In genomic region chr6:82245376-82245775, GRCh38 we compare ENCODE assay signal across 10 cellular contexts. TPM values are rescaled to one million over a fixed set of nuclear protein-coding genes. Genes with fewer than 3 reads are reported as not detected.
DNase-seq lines count a peak whose midpoint lies in the region; ATAC-seq and TF ChIP-seq lines count a peak whose summit lies in the region.
"Had no signal": no experiment of that assay in that cellular context is flagged by ENCODE, and none has a peak within 500 bp of the region (broad histone marks: within the 10 kb centered on the region; RNA-seq: fewer than 3 reads in every experiment).

No MANE protein-coding gene starts in this region.

- H2AFZ ChIP-seq in HCT116 (ENCODE audit: low read depth, low read length, poor library complexity, severe bottlenecking): no peak overlapping the region

- peaks cover 0 to 10% (median 0%) of the 10 kb centered on the region in 11 experiments; a peak in 4 of 22 replicates for H3K36me3 ChIP-seq in BLaER1 treated with 17β-estradiol and CSF1 and Interleukin-3, amounts not matched to agents 10 nM and 100 nM
- no peaks in the 10 kb centered on the region for H3K36me3 ChIP-seq in HCT116 (ENCODE audit: control insufficient read depth in 1 of 2, insufficient read depth in 2 of 2, low read length in 2 of 2)

- H3K9me3 ChIP-seq in BLaER1 treated with 17β-estradiol and CSF1 and Interleukin-3, amounts not matched to agents 10 nM and 100 nM (replicated peaks in 1 of 11): peaks cover 0 to 5% (median 0%) of the 10 kb centered on the region in 11 experiments; a peak in 1 of 22 replicates
- H3K9me3 ChIP-seq in HCT116 (ENCODE audit: control insufficient read depth in 1 of 2, insufficient read depth in 1 of 2, low read depth in 1 of 2, low read length in 2 of 2): no peaks in the 10 kb centered on the region

- RAD21 ChIA-PET in HCT116 (lab: Charles Lee; ENCODE audit: low non-redundant PET in 1 of 2, low total read pairs in 2 of 2, uncharacterized antibody in 2 of 2, unreplicated experiment in 2 of 2): no interaction called here

- peaks cover 0 to 35% (median 15%) of the 10 kb centered on the region in 10 experiments; a peak in 13 of 20 replicates for H3K4me1 ChIP-seq in BLaER1 treated with 17β-estradiol and CSF1 and Interleukin-3, amounts not matched to agents 10 nM and 100 nM
- peaks cover 14 to 27% of the 10 kb centered on the region in 2 experiments for H3K4me1 ChIP-seq in HCT116 (ENCODE audit: control insufficient read depth in 1 of 2, insufficient read depth in 2 of 2, low read length in 2 of 2)

- no peak overlapping the region for H3K9ac ChIP-seq in BLaER1 treated with 17β-estradiol and CSF1 and Interleukin-3, amounts not matched to agents 10 nM and 100 nM
- no peak overlapping the region for H3K9ac ChIP-seq in HCT116 (ENCODE audit: low read length)

- peaks cover 43% of the 10 kb centered on the region for H3K4me1 Mint-ChIP-seq in activated naive CD8-positive, alpha-beta T cell treated with anti-CD3 and anti-CD28 coated beads for 36 hours
- peaks cover 40 to 53% (median 46%) of the 10 kb centered on the region in 3 donors for H3K4me1 Mint-ChIP-seq in naive B cell

- H3K27ac ChIP-seq in BLaER1 treated with 17β-estradiol and CSF1 and Interleukin-3, amounts not matched to agents 10 nM and 100 nM: no peak overlapping the region
- H3K27ac ChIP-seq in HCT116 (ENCODE audit: low read depth, low read length): no peak overlapping the region

- peak overlapping the region in 6 of 11 experiments; percentile 66 to 72 (median 71); a peak in 9 of 22 replicates for H3K4me2 ChIP-seq in BLaER1 treated with 17β-estradiol and CSF1 and Interleukin-3, amounts not matched to agents 10 nM and 100 nM
- H3K4me2 ChIP-seq in HCT116 (ENCODE audit: low read length): 0 out of 2 replicates have a peak overlapping the region, but pooled peaks have one; percentile 84

- peaks cover 0 to 8% (median 0%) of the 10 kb centered on the region in 11 experiments; a peak in 4 of 22 replicates for H4K20me1 ChIP-seq in BLaER1 treated with 17β-estradiol and CSF1 and Interleukin-3, amounts not matched to agents 10 nM and 100 nM
- no peaks in the 10 kb centered on the region for H4K20me1 ChIP-seq in HCT116 (ENCODE audit: insufficient read depth)

- no peak overlapping the region; a peak in 1 of 20 replicates for H3K4me3 ChIP-seq in BLaER1 treated with 17β-estradiol and CSF1 and Interleukin-3, amounts not matched to agents 10 nM and 100 nM
- H3K4me3 ChIP-seq in HCT116 (replicated peaks in 1 of 2; ENCODE audit: low read depth in 1 of 2, low read length in 2 of 2): no peak overlapping the region

- no peaks in the 10 kb centered on the region for H3K9me2 ChIP-seq in HCT116 (ENCODE audit: insufficient read depth)

- no peak for ATAC-seq in HCT116
- ATAC-seq in naive B cell (ENCODE audit: low read depth in 2 of 2): no peak
- no peak for ATAC-seq in GM18517 (IDR thresholded peaks at IDR 0.05; ENCODE audit: unreplicated experiment)

- H3K36me3 Mint-ChIP-seq in activated naive CD8-positive, alpha-beta T cell treated with anti-CD3 and anti-CD28 coated beads for 36 hours: peaks cover 21% of the 10 kb centered on the region
- no peaks in the 10 kb centered on the region for H3K36me3 Mint-ChIP-seq in naive B cell

- H3K4me3 Mint-ChIP-seq in activated naive CD8-positive, alpha-beta T cell treated with anti-CD3 and anti-CD28 coated beads for 36 hours: peak overlapping the region; percentile 22
- H3K4me3 Mint-ChIP-seq in naive B cell: peak overlapping the region; percentile 26 to 97 (median 68)

- POLR2A ChIA-PET in HCT116 (lab: Charles Lee): no interaction called here

- H3K27me3 ChIP-seq in BLaER1 treated with 17β-estradiol and CSF1 and Interleukin-3, amounts not matched to agents 10 nM and 100 nM: no peaks in the 10 kb centered on the region
- no peaks in the 10 kb centered on the region for H3K27me3 ChIP-seq in HCT116 (ENCODE audit: insufficient read depth, low read length)

- peaks cover 71% of the 10 kb centered on the region for H3K79me2 ChIP-seq in HCT116 (ENCODE audit: insufficient read depth, low read length)

- CTCF ChIA-PET in HCT116 (lab: Charles Lee): no interaction called here

- no peak for TF ChIP-seq CTCF in HCT116 (IDR thresholded peaks at IDR 0.05 in 2 of 3, conservative IDR thresholded peaks at IDR 0.05 in 1 of 3; ENCODE audit: borderline replicate concordance in 1 of 3, insufficient read depth in 1 of 3, low read depth in 2 of 3, low read length in 2 of 3)

- intact Hi-C loops in HCT116 (cut with micrococcal nuclease): loop anchor here (5.0 kb wide), 1 partner anchor 1267 kb away; the partner anchor contains the start of gene PRSS35

- no peak for TF ChIP-seq RAD21 in HCT116 (IDR thresholded peaks at IDR 0.05; ENCODE audit: low read depth)

- TF ChIP-seq POLR2A in HCT116 (IDR thresholded peaks at IDR 0.05; ENCODE audit: borderline replicate concordance, extremely low read depth, insufficient read depth, insufficient read length): no peak

- peaks cover 6% of the 10 kb centered on the region for H3K9me3 Mint-ChIP-seq in activated naive CD8-positive, alpha-beta T cell treated with anti-CD3 and anti-CD28 coated beads for 36 hours
- H3K9me3 Mint-ChIP-seq in naive B cell: no peaks in the 10 kb centered on the region

- DNase-seq in HCT116 (ENCODE audit: low read depth, low spot score): no peak
- no peak for DNase-seq in activated naive CD8-positive, alpha-beta T cell treated with anti-CD3 and anti-CD28 coated beads for 36 hours
- no peak for DNase-seq in naive B cell
- no peak for DNase-seq in NCI-H524 treated with DMSO at 0.1 percent for 48 hours (lab: John Stamatoyannopoulos, UW)
- DNase-seq in NCI-H524 (lab: John Stamatoyannopoulos, UW): no peak
- DNase-seq in DMS79 (lab: John Stamatoyannopoulos, UW): no peak
- DNase-seq: NCI-H1105, NCI-H69 had no signal

- BruUV-seq in HCT116 (replicated peaks; lab: Mats Ljungman, UMichigan): no TSS peak

- H3K27ac Mint-ChIP-seq in activated naive CD8-positive, alpha-beta T cell treated with anti-CD3 and anti-CD28 coated beads for 36 hours: no peak overlapping the region
- H3K27ac Mint-ChIP-seq in naive B cell: peak overlapping the region in 3 of 6 donors; percentile 1 to 70 (median 15)

- no peaks in the 10 kb centered on the region for H3K27me3 Mint-ChIP-seq in activated naive CD8-positive, alpha-beta T cell treated with anti-CD3 and anti-CD28 coated beads for 36 hours
- H3K27me3 Mint-ChIP-seq in naive B cell: no peaks in the 10 kb centered on the region

TF ChIP-seq in HCT116, 20 proteins besides CTCF, POLR2A, EP300 and RAD21:
- TF ChIP-seq FOSL1 (IDR thresholded peaks at IDR 0.05; ENCODE audit: low read depth): no peak
- no peak for TF ChIP-seq YY1 (IDR thresholded peaks at IDR 0.05; ENCODE audit: extremely low read depth, insufficient replicate concordance, low read depth, low read length)
- no peak for TF ChIP-seq ZFX (IDR thresholded peaks at IDR 0.05)
- TF ChIP-seq SIN3A (IDR thresholded peaks at IDR 0.05; ENCODE audit: low read depth): no peak
- no peak for TF ChIP-seq ELF1 (IDR thresholded peaks at IDR 0.05; ENCODE audit: borderline replicate concordance, low read depth)
- TF ChIP-seq ATF3 (IDR thresholded peaks at IDR 0.05): no peak
- TF ChIP-seq SRF (IDR thresholded peaks at IDR 0.05; ENCODE audit: low read depth): no peak
- TF ChIP-seq, protein P1, sequence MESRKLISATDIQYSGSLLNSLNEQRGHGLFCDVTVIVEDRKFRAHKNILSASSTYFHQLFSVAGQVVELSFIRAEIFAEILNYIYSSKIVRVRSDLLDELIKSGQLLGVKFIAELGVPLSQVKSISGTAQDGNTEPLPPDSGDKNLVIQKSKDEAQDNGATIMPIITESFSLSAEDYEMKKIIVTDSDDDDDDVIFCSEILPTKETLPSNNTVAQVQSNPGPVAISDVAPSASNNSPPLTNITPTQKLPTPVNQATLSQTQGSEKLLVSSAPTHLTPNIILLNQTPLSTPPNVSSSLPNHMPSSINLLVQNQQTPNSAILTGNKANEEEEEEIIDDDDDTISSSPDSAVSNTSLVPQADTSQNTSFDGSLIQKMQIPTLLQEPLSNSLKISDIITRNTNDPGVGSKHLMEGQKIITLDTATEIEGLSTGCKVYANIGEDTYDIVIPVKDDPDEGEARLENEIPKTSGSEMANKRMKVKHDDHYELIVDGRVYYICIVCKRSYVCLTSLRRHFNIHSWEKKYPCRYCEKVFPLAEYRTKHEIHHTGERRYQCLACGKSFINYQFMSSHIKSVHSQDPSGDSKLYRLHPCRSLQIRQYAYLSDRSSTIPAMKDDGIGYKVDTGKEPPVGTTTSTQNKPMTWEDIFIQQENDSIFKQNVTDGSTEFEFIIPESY (IDR thresholded peaks at IDR 0.05; ENCODE audit: extremely low read depth, insufficient replicate concordance, low read length): no peak
- no peak for TF ChIP-seq EGR1 (IDR thresholded peaks at IDR 0.05; ENCODE audit: low read depth)
- TF ChIP-seq JUND (IDR thresholded peaks at IDR 0.05): no peak
- no peak for TF ChIP-seq TCF7L2 (IDR thresholded peaks at IDR 0.05; ENCODE audit: borderline replicate concordance, extremely low read depth, insufficient read depth, insufficient read length)

RNA-seq across cellular contexts. Expression of gene IBTK, which starts 2.2 kb away (rescaled TPM):
- 36.6 TPM for total RNA-seq in HCT116 (2021; ENCODE audit: unreplicated experiment)
- 13.4 and 13.7 TPM in 2 replicates for polyA plus RNA-seq in HCT116 (2012)
- 10 to 100 TPM; 25.7 to 27.0 TPM for total RNA-seq in activated naive CD8-positive, alpha-beta T cell treated with anti-CD3 and anti-CD28 coated beads for 36 hours
- 10 to 100 TPM; 16.1 to 23.9 (median 19.6) TPM for polyA plus RNA-seq in naive B cell (ENCODE audit: low read depth in 6 of 6)
